ENCODE assay signal across 19 cellular contexts in the genomic region with DNA sequence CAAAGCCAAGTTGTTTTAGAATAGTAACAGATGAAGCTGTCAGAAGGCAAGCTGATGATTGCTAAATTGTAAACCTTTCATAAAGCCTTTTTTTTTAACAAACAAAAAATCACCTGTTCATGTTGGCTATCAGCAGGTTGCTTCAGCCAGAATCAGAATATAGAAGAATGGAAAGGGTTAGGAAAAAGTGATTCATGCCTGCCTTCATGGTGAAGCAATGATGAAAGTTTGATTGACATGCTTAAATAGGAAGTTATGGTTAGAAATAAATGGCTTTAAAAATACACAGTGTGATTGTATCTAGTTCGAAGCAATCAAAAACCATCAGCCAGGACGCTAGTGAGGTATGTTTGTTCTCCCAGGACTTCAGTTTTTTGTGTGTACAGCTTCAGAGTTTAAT. TPM values are rescaled to one million over a fixed set of nuclear protein-coding genes. Genes with fewer than 3 reads are reported as not detected.
DNase-seq lines count a peak whose midpoint lies in the region; ATAC-seq and TF ChIP-seq lines count a peak whose summit lies in the region.
"Had no signal": no experiment of that assay in that cellular context is flagged by ENCODE, and none has a peak within 500 bp of the region (broad histone marks: within the 10 kb centered on the region; RNA-seq: fewer than 3 reads in every experiment).

No MANE protein-coding gene starts in this region.

- TF ChIP-seq CTCF in HL-60 (IDR thresholded peaks at IDR 0.05; ENCODE audit: insufficient read depth, low read length): no peak
- TF ChIP-seq CTCF in foreskin keratinocyte (conservative IDR thresholded peaks at IDR 0.05): no peak

- no peak for ATAC-seq in SK-N-SH treated with all-trans-retinoic acid at 6 μM for 48 hours
- no peak for ATAC-seq in GM18909 (IDR thresholded peaks at IDR 0.05; ENCODE audit: poor library complexity, unreplicated experiment)
- no peak for ATAC-seq in GM21360 (IDR thresholded peaks at IDR 0.05; ENCODE audit: unreplicated experiment)
- ATAC-seq in foreskin keratinocyte: no peak
- ATAC-seq: left colon; naive thymus-derived CD8-positive, alpha-beta T cell had no signal

- no peak overlapping the region for H3K4me3 ChIP-seq in BLaER1
- no peak overlapping the region for H3K4me3 ChIP-seq in HL-60 (replicated peaks; ENCODE audit: insufficient read depth, low read length)
- H3K4me3 ChIP-seq: hepatocyte, transverse colon had no signal

- no peaks in the 10 kb centered on the region for H3K9me3 ChIP-seq in BLaER1
- H3K9me3 ChIP-seq: transverse colon had no signal

- H3K36me3 ChIP-seq in BLaER1: peaks cover 11% of the 10 kb centered on the region; the same call in 1 of the 2 replicates

- H3K27me3 ChIP-seq in BLaER1: no peaks in the 10 kb centered on the region
- no peaks in the 10 kb centered on the region for H3K27me3 ChIP-seq in HL-60 (ENCODE audit: insufficient read depth, poor library complexity, severe bottlenecking)
- no peaks in the 10 kb centered on the region for H3K27me3 ChIP-seq in foreskin keratinocyte
- H3K27me3 ChIP-seq: hepatocyte, transverse colon had no signal

- no peaks in the 10 kb centered on the region for H4K20me1 ChIP-seq in BLaER1

- H3K4me1 ChIP-seq in BLaER1 (peaks cover 7% of the 10 kb centered on the region), foreskin keratinocyte (no peaks in the 10 kb centered on the region)
- H3K4me1 ChIP-seq: transverse colon had no signal

- DNase-seq in HL-60 (ENCODE audit: low read depth in 1 of 2, low spot score in 1 of 2) (peak in 1 of 2 experiments; percentile 28), fibroblast of peridontal ligament (ENCODE audit: extremely low read depth) (peak; percentile 16), retina (no peak), foreskin keratinocyte (no peak)
- DNase-seq: activated naive CD4-positive, alpha-beta T cell treated with Interleukin-2 at 50 U/mL for 16 hours; left colon; naive thymus-derived CD8-positive, alpha-beta T cell; NCI-H1092; NCI-H446; RPMI8226; stimulated activated CD4-positive, alpha-beta T cell treated with anti-CD3 and anti-CD28 coated beads, Interleukin-2, amount 100 ng/mL, for 24 hours; stimulated activated CD8-positive, alpha-beta memory T cell treated with anti-CD3 and anti-CD28 coated beads, Interleukin-4, amount 100 ng/mL, for 48 hours; transverse colon had no signal

- peak overlapping the region; percentile 10; the same call in 1 of the 2 replicates for H3K4me2 ChIP-seq in BLaER1
- H3K4me2 ChIP-seq: hepatocyte had no signal

- no peak overlapping the region for H3K9ac ChIP-seq in BLaER1

- H3K27ac ChIP-seq in BLaER1 (no peak overlapping the region), HL-60 (replicated peaks) (peak overlapping the region; percentile 62), foreskin keratinocyte (no peak overlapping the region)
- H3K27ac ChIP-seq: epithelial cell of prostate, hepatocyte, transverse colon had no signal

TF ChIP-seq in SK-N-SH treated with all-trans-retinoic acid at 6 μM for 48 hours, 23 proteins besides CTCF, POLR2A, EP300 and RAD21:
- TF ChIP-seq ISL1 (CRISPR knock-in tag; IDR thresholded peaks at IDR 0.05) (peak; percentile 20; the same call in 1 of the 2 replicates), CSDC2 (CRISPR knock-in tag; IDR thresholded peaks at IDR 0.05) (no peak), ZNF8 (CRISPR knock-in tag; IDR thresholded peaks at IDR 0.05) (no peak), ZC3H10 (CRISPR knock-in tag; IDR thresholded peaks at IDR 0.05) (no peak)

RNA-seq across cellular contexts. Expression of gene GABPA, which starts 37.9 kb away (rescaled TPM):
- total RNA-seq in foreskin keratinocyte: 13.6 and 14.4 TPM in 2 replicates
- 3.9 and 4.5 TPM in 2 replicates for polyA plus RNA-seq in foreskin keratinocyte

RNA-seq across cellular contexts. Expression of gene ATP5PF, which starts 38.0 kb away (rescaled TPM):
- total RNA-seq in foreskin keratinocyte: 118 and 136 TPM in 2 replicates
- polyA plus RNA-seq in foreskin keratinocyte: 280 and 291 TPM in 2 replicates
